ENCODE assay signal across 11 cellular contexts in genomic region chr2:2846379-2847130, GRCh38.
DNase-seq lines count a peak whose midpoint lies in the region; ATAC-seq and TF ChIP-seq lines count a peak whose summit lies in the region.
"Had no signal": no experiment of that assay in that cellular context is flagged by ENCODE, and none has a peak within 500 bp of the region (broad histone marks: within the 10 kb centered on the region; RNA-seq: fewer than 3 reads in every experiment).

No MANE protein-coding gene starts in this region.

- H3K27me3 ChIP-seq in dorsolateral prefrontal cortex: peaks cover 0 to 4% (median 0%) of the 10 kb centered on the region in 45 donors
- H3K27me3 ChIP-seq: Peyer's patch had no signal

- H3K27ac ChIP-seq in dorsolateral prefrontal cortex: peak overlapping the region in 52 of 59 donors; percentile 12 to 84 (median 58)
- H3K27ac ChIP-seq: Peyer's patch had no signal

- TF ChIP-seq CTCF in dorsolateral prefrontal cortex (IDR thresholded peaks at IDR 0.05 in 54 of 56, conservative IDR thresholded peaks at IDR 0.05 in 2 of 56; ENCODE audit: low read depth in 1 of 56, partially characterized antibody in 56 of 56): no peak

- peak; percentile 43; the same call in 1 of the 2 replicates for TF ChIP-seq EP300 in Ishikawa (IDR thresholded peaks at IDR 0.05; ENCODE audit: borderline replicate concordance)

- DNase-seq in NCI-H524 (lab: John Stamatoyannopoulos, UW) (peak; percentile 97 to 99), dorsolateral prefrontal cortex (peak in 7 of 10 donors; percentile 59 to 85 (median 70)), posterior cingulate gyrus (peak in 8 of 10 donors; percentile 26 to 94 (median 73)), AG20443 (ENCODE audit: low spot score) (no peak)
- DNase-seq: effector memory CD8-positive, alpha-beta T cell; Peyer's patch; stimulated activated CD4-positive, alpha-beta T cell treated with anti-CD3 and anti-CD28 coated beads, Interleukin-4, amount 100 ng/mL, for 4 hours had no signal

- intact Hi-C loops in dorsolateral prefrontal cortex (cut with DNase I) (no loop called here), posterior cingulate gyrus (cut with DNase I) (no loop called here)

- ATAC-seq in HG03342 (IDR thresholded peaks at IDR 0.05; ENCODE audit: unreplicated experiment) (no peak), GM18517 (IDR thresholded peaks at IDR 0.05; ENCODE audit: unreplicated experiment) (no peak), HG02852 (IDR thresholded peaks at IDR 0.05; ENCODE audit: unreplicated experiment) (no peak)
- ATAC-seq: effector memory CD8-positive, alpha-beta T cell had no signal

- TF ChIP-seq RAD21 in Ishikawa (IDR thresholded peaks at IDR 0.05; ENCODE audit: low read depth): peak; percentile 16; the same call in 1 of the 2 replicates

- H3K4me3 ChIP-seq in dorsolateral prefrontal cortex: no peak overlapping the region
- H3K4me3 ChIP-seq: Peyer's patch had no signal

TF ChIP-seq in Ishikawa, 13 proteins besides CTCF, POLR2A, EP300 and RAD21:
- TF ChIP-seq TAF1 (IDR thresholded peaks at IDR 0.05; ENCODE audit: low read depth) (no peak), REST (IDR thresholded peaks at IDR 0.05; ENCODE audit: low read depth) (no peak), CREB1 (IDR thresholded peaks at IDR 0.05; ENCODE audit: low read depth) (no peak), NFIC (IDR thresholded peaks at IDR 0.05) (peak; percentile 78), USF1 (IDR thresholded peaks at IDR 0.05) (peak; percentile 51), FOXM1 (IDR thresholded peaks at IDR 0.05; ENCODE audit: borderline replicate concordance, low read depth) (no peak), YY1 (IDR thresholded peaks at IDR 0.05; ENCODE audit: low read depth) (no peak), CEBPB (IDR thresholded peaks at IDR 0.05) (no peak), TCF12 (IDR thresholded peaks at IDR 0.05; ENCODE audit: low read depth) (no peak; the same call in 1 of the 2 replicates), ZBTB7A (IDR thresholded peaks at IDR 0.05; ENCODE audit: low read depth) (no peak), MAX (IDR thresholded peaks at IDR 0.05) (peak; percentile 43; the same call in 1 of the 2 replicates), EGR1 (IDR thresholded peaks at IDR 0.05) (peak; percentile 61), TEAD4 (IDR thresholded peaks at IDR 0.05) (no peak)
